In genomic region chr2:234308073-234308813, GRCh38 we compare ENCODE assay signal across 9 cellular contexts.
DNase-seq lines count a peak whose midpoint lies in the region; ATAC-seq and TF ChIP-seq lines count a peak whose summit lies in the region.
"Had no signal": no experiment of that assay in that cellular context is flagged by ENCODE, and none has a peak within 500 bp of the region (broad histone marks: within the 10 kb centered on the region; RNA-seq: fewer than 3 reads in every experiment).

No MANE protein-coding gene starts in this region.

- H3K27me3 ChIP-seq in foreskin keratinocyte (no peaks in the 10 kb centered on the region), suprapubic skin (no peaks in the 10 kb centered on the region)

- TF ChIP-seq EP300 in suprapubic skin (IDR thresholded peaks at IDR 0.05) = no peak

- H3K36me3 Mint-ChIP-seq in activated CD8-positive, alpha-beta memory T cell treated with anti-CD3 and anti-CD28 coated beads, Interleukin-2, amount 10 ng/mL, durations not matched to agents 7 days and 5 days = peaks cover 25% of the 10 kb centered on the region
- no peaks in the 10 kb centered on the region for H3K36me3 Mint-ChIP-seq in T-helper 17 cell (ENCODE audit: low read depth)

- peak overlapping the region; percentile 96 for H3K27ac Mint-ChIP-seq in activated CD8-positive, alpha-beta memory T cell treated with anti-CD3 and anti-CD28 coated beads, Interleukin-2, amount 10 ng/mL, durations not matched to agents 7 days and 5 days
- peak overlapping the region; percentile 94 for H3K27ac Mint-ChIP-seq in T-helper 17 cell

- H3K4me3 ChIP-seq in suprapubic skin = no peak overlapping the region

- H3K27ac ChIP-seq in foreskin keratinocyte = peak overlapping the region; percentile 90
- H3K27ac ChIP-seq in suprapubic skin = peak overlapping the region; percentile 45

- no peaks in the 10 kb centered on the region for H3K27me3 Mint-ChIP-seq in activated CD8-positive, alpha-beta memory T cell treated with anti-CD3 and anti-CD28 coated beads, Interleukin-2, amount 10 ng/mL, durations not matched to agents 7 days and 5 days
- H3K27me3 Mint-ChIP-seq in T-helper 17 cell = no peaks in the 10 kb centered on the region

- H3K9me3 ChIP-seq in T-helper 17 cell (ENCODE audit: control insufficient read depth, low read length, poor library complexity, severe bottlenecking) (no peaks in the 10 kb centered on the region), suprapubic skin (no peaks in the 10 kb centered on the region)

- CTCF ChIA-PET in activated CD8-positive, alpha-beta memory T cell treated with anti-CD3 and anti-CD28 coated beads, Interleukin-2, amount 10 ng/mL, durations not matched to agents 7 days and 5 days (lab: Charles Lee) = interaction anchor here (0.7 to 2.3 kb wide), 9 partner anchors 8 to 189 kb away, joined by 3 to 9 read pairs (median 4); partner anchors contain the start of gene ARL4C

- TF ChIP-seq POLR2A in suprapubic skin (IDR thresholded peaks at IDR 0.05) = no peak

- WGBS in suprapubic skin = 84% methylated on average over 7 of the region's 7 CpGs

- H3K4me1 ChIP-seq in foreskin keratinocyte (peaks cover 24% of the 10 kb centered on the region), suprapubic skin (peaks cover 26% of the 10 kb centered on the region)

- no peaks in the 10 kb centered on the region for H3K36me3 ChIP-seq in suprapubic skin

- no peak for DNase-seq in activated CD8-positive, alpha-beta memory T cell treated with anti-CD3 and anti-CD28 coated beads, Interleukin-2, amount 10 ng/mL, durations not matched to agents 7 days and 5 days
- no peak for DNase-seq in activated CD8-positive, alpha-beta memory T cell treated with anti-CD3 and anti-CD28 coated beads, Interleukin-2, amount 50 U/mL, for 4 hours
- no peak for DNase-seq in T-helper 17 cell
- no peak for DNase-seq in foreskin keratinocyte
- no peak for DNase-seq in suprapubic skin (ENCODE audit: low spot score in 2 of 2)
- no peak for DNase-seq in NAMALWA (ENCODE audit: low spot score)
- no peak for DNase-seq in SHP77 treated with DMSO at 0.1 percent for 48 hours (lab: John Stamatoyannopoulos, UW)
- no peak for DNase-seq in cerebellar nuclear complex (lab: John Stamatoyannopoulos, UW)
- DNase-seq: caudate nucleus had no signal

- TF ChIP-seq CTCF in foreskin keratinocyte (conservative IDR thresholded peaks at IDR 0.05) = peak; percentile 61
- TF ChIP-seq CTCF in suprapubic skin (IDR thresholded peaks at IDR 0.05) = no peak

- H3K4me1 Mint-ChIP-seq in activated CD8-positive, alpha-beta memory T cell treated with anti-CD3 and anti-CD28 coated beads, Interleukin-2, amount 10 ng/mL, durations not matched to agents 7 days and 5 days = peaks cover 58% of the 10 kb centered on the region
- H3K4me1 Mint-ChIP-seq in T-helper 17 cell = peaks cover 23% of the 10 kb centered on the region

- no peak for ATAC-seq in activated CD8-positive, alpha-beta memory T cell treated with anti-CD3 and anti-CD28 coated beads, Interleukin-2, amount 10 ng/mL, durations not matched to agents 7 days and 5 days
- ATAC-seq in T-helper 17 cell (no peak), foreskin keratinocyte (peak; percentile 27)

- H3K4me3 Mint-ChIP-seq in activated CD8-positive, alpha-beta memory T cell treated with anti-CD3 and anti-CD28 coated beads, Interleukin-2, amount 10 ng/mL, durations not matched to agents 7 days and 5 days = no peak overlapping the region
- peak overlapping the region; percentile 80 for H3K4me3 Mint-ChIP-seq in T-helper 17 cell

- peaks cover 6% of the 10 kb centered on the region for H3K9me3 Mint-ChIP-seq in activated CD8-positive, alpha-beta memory T cell treated with anti-CD3 and anti-CD28 coated beads, Interleukin-2, amount 10 ng/mL, durations not matched to agents 7 days and 5 days (ENCODE audit: low read depth)
